8 cellular contexts compared by ENCODE assay signal in the genomic region with DNA sequence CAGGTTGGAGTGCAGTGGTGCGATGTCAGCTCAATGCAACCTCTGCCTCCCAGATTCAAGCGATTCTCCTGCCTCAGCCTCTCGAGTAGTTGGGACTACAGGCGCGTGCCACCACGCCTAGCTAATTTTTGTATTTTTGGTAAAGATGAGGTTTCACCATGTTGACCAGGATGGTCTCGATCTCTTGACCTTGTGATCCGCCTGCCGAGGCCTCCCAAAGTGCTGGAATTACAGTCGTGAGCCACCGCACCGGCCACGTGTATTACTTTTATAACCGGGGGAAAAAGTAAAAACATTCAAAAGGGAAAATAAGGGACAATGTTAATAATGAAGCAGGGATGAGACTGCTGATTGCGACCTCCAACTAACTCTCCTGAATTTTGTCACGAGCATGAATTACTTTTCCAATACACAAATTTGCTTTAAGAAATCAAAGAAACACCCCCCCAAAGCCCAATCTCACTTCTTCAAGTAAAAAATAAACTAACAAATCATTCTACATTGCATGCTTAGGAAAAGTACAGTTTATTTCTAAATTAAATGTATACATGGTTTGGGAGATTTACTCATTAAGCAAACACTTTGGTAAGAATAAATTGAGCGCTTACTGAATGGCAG. TPM values are rescaled to one million over a fixed set of nuclear protein-coding genes. Genes with fewer than 3 reads are reported as not detected.
DNase-seq lines count a peak whose midpoint lies in the region; ATAC-seq and TF ChIP-seq lines count a peak whose summit lies in the region.

No MANE protein-coding gene starts in this region.

- no peak for TF ChIP-seq POLR2A in heart left ventricle (IDR thresholded peaks at IDR 0.05)

- H3K27ac Mint-ChIP-seq in MCF 10A (ENCODE audit: low read depth, unreplicated experiment), result peak overlapping the region; percentile 98
- peak overlapping the region; percentile 100 for H3K27ac Mint-ChIP-seq in mesothelial cell of epicardium

- peaks cover 39% of the 10 kb centered on the region for H3K4me1 Mint-ChIP-seq in MCF 10A (ENCODE audit: insufficient read depth, unreplicated experiment)
- H3K4me1 Mint-ChIP-seq in mesothelial cell of epicardium, result peaks cover 38% of the 10 kb centered on the region

- POLR2A ChIA-PET in MCF 10A (lab: Yijun Ruan, JAX), result interaction anchor here (0.6 to 2.0 kb wide), 11 partner anchors 9 to 184 kb away, joined by 3 to 13 read pairs (median 3); a partner anchor contains a TSS

- H3K36me3 ChIP-seq in heart left ventricle, result peaks cover 0 to 31% (median 8%) of the 10 kb centered on the region in 9 donors
- peaks cover 1% of the 10 kb centered on the region for H3K36me3 ChIP-seq in urinary bladder (ENCODE audit: insufficient read depth)

- peaks cover 37% of the 10 kb centered on the region for H3K36me3 Mint-ChIP-seq in MCF 10A (ENCODE audit: insufficient read depth, unreplicated experiment)
- peaks cover 23% of the 10 kb centered on the region for H3K36me3 Mint-ChIP-seq in mesothelial cell of epicardium

- H3K9me3 Mint-ChIP-seq in MCF 10A (ENCODE audit: unreplicated experiment), result no peaks in the 10 kb centered on the region
- H3K9me3 Mint-ChIP-seq in mesothelial cell of epicardium, result no peaks in the 10 kb centered on the region

- no peaks in the 10 kb centered on the region for H3K9me3 ChIP-seq in heart left ventricle

- peak overlapping the region; percentile 1 to 92 (median 82) for H3K4me3 ChIP-seq in heart left ventricle
- peak overlapping the region; percentile 30 for H3K4me3 ChIP-seq in urinary bladder (ENCODE audit: low read depth, low read length)

- H3K27me3 Mint-ChIP-seq in MCF 10A (ENCODE audit: insufficient read depth, unreplicated experiment) (no peaks in the 10 kb centered on the region), mesothelial cell of epicardium (ENCODE audit: low read depth) (no peaks in the 10 kb centered on the region)

- DNase-seq in heart left ventricle, result no peak
- DNase-seq in left cardiac atrium, result no peak
- DNase-seq in MCF 10A (ENCODE audit: unreplicated experiment), result no peak
- DNase-seq in mesothelial cell of epicardium (ENCODE audit: low spot score in 2 of 2, unreplicated experiment in 2 of 2), result peak in 1 of 2 experiments; percentile 28
- DNase-seq in OCI-M2 (lab: John Stamatoyannopoulos, UW; ENCODE audit: unreplicated experiment), result no peak
- no peak for DNase-seq in NCI-H2227 (lab: John Stamatoyannopoulos, UW; ENCODE audit: unreplicated experiment)

- intact Hi-C loops in heart left ventricle (cut with DNase I) (loop anchor here in 2 of 10 donors (5.0 to 10.0 kb wide), 2 partner anchors 168 to 290 kb away; a partner anchor contains a TSS), left cardiac atrium (cut with DNase I) (no loop called here), MCF 10A (cut with micrococcal nuclease) (loop anchor here (5.0 to 10.0 kb wide), 3 partner anchors 43 to 170 kb away; a partner anchor contains a TSS)

- CTCF ChIA-PET in MCF 10A (lab: Yijun Ruan, JAX), result interaction anchor here (0.7 to 1.8 kb wide), 5 partner anchors 19 to 334 kb away, joined by 3 to 11 read pairs (median 4); a partner anchor contains a TSS

- peaks cover 8 to 44% (median 34%) of the 10 kb centered on the region in 12 donors for H3K4me1 ChIP-seq in heart left ventricle
- H3K4me1 ChIP-seq in urinary bladder (ENCODE audit: insufficient read depth), result peaks cover 3% of the 10 kb centered on the region

- no peaks in the 10 kb centered on the region for H3K27me3 ChIP-seq in heart left ventricle

- WGBS in heart left ventricle, 4 donors, result 82 to 88% (median 84%) methylated on average over 17 of the region's 17 CpGs
- 80% methylated on average over 17 of the region's 17 CpGs for WGBS in urinary bladder

- H3K27ac ChIP-seq in heart left ventricle (peak overlapping the region; percentile 89 to 98 (median 96)), urinary bladder (ENCODE audit: low read depth) (no peak overlapping the region)

- TSS peak; percentile 89 for BruUV-seq in MCF 10A (replicated peaks; lab: Mats Ljungman, UMichigan)

- ATAC-seq in heart left ventricle (no peak), left cardiac atrium (no peak), GM18867 (IDR thresholded peaks at IDR 0.05; ENCODE audit: unreplicated experiment) (no peak)

- TF ChIP-seq CTCF in heart left ventricle (IDR thresholded peaks at IDR 0.05) (no peak), MCF 10A (IDR thresholded peaks at IDR 0.05; ENCODE audit: unreplicated experiment) (no peak), mesothelial cell of epicardium (IDR thresholded peaks at IDR 0.05; ENCODE audit: unreplicated experiment) (no peak)

- H3K4me3 Mint-ChIP-seq in MCF 10A (ENCODE audit: unreplicated experiment) (peak overlapping the region; percentile 86), mesothelial cell of epicardium (peak overlapping the region; percentile 90)

RNA-seq across cellular contexts. Expression of a gene that starts 0.6 kb away (rescaled TPM):
- total RNA-seq in heart left ventricle (10 to 100 TPM in 8 of 9 donors, 1 to 10 TPM in 1; 7.1 to 19.6 (median 11.9) TPM), left cardiac atrium (10 to 100 TPM; 18.2 to 23.6 TPM), MCF 10A (2022) (68.2 and 69.8 TPM in 2 replicates), mesothelial cell of epicardium (57.4 to 60.4 TPM (median 58.3 TPM) in 3 replicates), urinary bladder (30.8 TPM)
- polyA plus RNA-seq in heart left ventricle (1 to 10 TPM; 1.3 to 2.8 TPM), urinary bladder (3.0 TPM)

RNA-seq across cellular contexts. Expression of a gene that starts 0.6 kb away (rescaled TPM):
- 10 to 100 TPM; 37.4 to 54.2 (median 43.5) TPM for total RNA-seq in heart left ventricle
- polyA plus RNA-seq in heart left ventricle, result 10 to 100 TPM; 25.6 to 31.7 TPM
- total RNA-seq in left cardiac atrium, result 10 to 100 TPM; 43.3 to 59.1 TPM
- 148 and 156 TPM in 2 replicates for total RNA-seq in MCF 10A (2022)
- 105 to 113 TPM (median 111 TPM) in 3 replicates for total RNA-seq in mesothelial cell of epicardium
- total RNA-seq in urinary bladder, result 137 TPM
- polyA plus RNA-seq in urinary bladder, result 43.1 TPM

RNA-seq across cellular contexts. Expression of a gene that starts 29.9 kb away (rescaled TPM):
- total RNA-seq in heart left ventricle (1 to 10 TPM in 1 of 9 donors, under 1 TPM in 5, not detected in 3; 0.12 to 1.7 (median 0.27) TPM), left cardiac atrium (under 1 TPM; 0.26 to 0.50 TPM), MCF 10A (2022) (not detected in 2 replicates), mesothelial cell of epicardium (0.07 TPM in 1 of 3 replicates, not detected in the others), urinary bladder (0.42 TPM)
- polyA plus RNA-seq in heart left ventricle (under 1 TPM; 0.04 to 0.07 TPM), urinary bladder (0.51 TPM)
